Comparison of ENCODE assay signal across 8 cellular contexts in genomic region chr4:183658362-183659028, GRCh38. TPM values are rescaled to one million over a fixed set of nuclear protein-coding genes. Genes with fewer than 3 reads are reported as not detected.
DNase-seq lines count a peak whose midpoint lies in the region; ATAC-seq and TF ChIP-seq lines count a peak whose summit lies in the region.

No MANE protein-coding gene starts in this region.

- peak; percentile 37 for ATAC-seq in HG02759 (IDR thresholded peaks at IDR 0.05; ENCODE audit: unreplicated experiment)

- peak overlapping the region; percentile 55 to 61 for H3K4me3 ChIP-seq in cardiac fibroblast (replicated peaks in 1 of 2; ENCODE audit: low read depth in 2 of 2, low read length in 2 of 2)

- DNase-seq in DMS79 treated with DMSO at 0.1 percent for 48 hours (lab: John Stamatoyannopoulos, UW) (peak; percentile 1), DMS79 (lab: John Stamatoyannopoulos, UW) (no peak), SK-N-DZ (ENCODE audit: low spot score) (peak; percentile 21), cardiac fibroblast (ENCODE audit: low read depth in 2 of 2) (peak; percentile 22 to 26), kidney tubule cell (ENCODE audit: low spot score) (peak; percentile 70), NCI-H187 treated with DMSO at 0.1 percent for 48 hours (lab: John Stamatoyannopoulos, UW) (no peak)
- DNase-seq in stimulated activated CD4-positive, alpha-beta T cell treated with anti-CD3 and anti-CD28 coated beads, Interleukin-4, amount 100 ng/mL, for 4 hours = peak; percentile 3 to 24

- no peak for TF ChIP-seq CTCF in cardiac fibroblast (IDR thresholded peaks at IDR 0.05; ENCODE audit: low read depth, low read length)

RNA-seq across cellular contexts. Expression of gene RWDD4, which starts 0.5 kb away (rescaled TPM):
- 35.3 and 38.5 TPM in 2 replicates for polyA plus RNA-seq in SK-N-DZ (2014; cell fraction: cytosol; rRNA removed)
- 22.3 and 22.5 TPM in 2 replicates for polyA plus RNA-seq in SK-N-DZ (2014; cell fraction: nucleus; rRNA removed)

RNA-seq across cellular contexts. Expression of gene TRAPPC11, which starts 0.6 kb away (rescaled TPM):
- polyA plus RNA-seq in SK-N-DZ (2014; cell fraction: cytosol; rRNA removed) = 22.5 and 26.3 TPM in 2 replicates
- 27.8 and 31.4 TPM in 2 replicates for polyA plus RNA-seq in SK-N-DZ (2014; cell fraction: nucleus; rRNA removed)

Comparison
In these comparisons a context has a peak if more than half of its experiments do, and no peak if none do; other contexts are left out.
1. DNase-seq: peak in DMS79 treated with DMSO at 0.1 percent for 48 hours (single experiment), SK-N-DZ (single experiment), cardiac fibroblast (2 of 2), kidney tubule cell (single experiment) and stimulated activated CD4-positive, alpha-beta T cell treated with anti-CD3 and anti-CD28 coated beads, Interleukin-4, amount 100 ng/mL, for 4 hours (2 of 2); none in DMS79 (single experiment) and NCI-H187 treated with DMSO at 0.1 percent for 48 hours (single experiment).